In the genomic region with DNA sequence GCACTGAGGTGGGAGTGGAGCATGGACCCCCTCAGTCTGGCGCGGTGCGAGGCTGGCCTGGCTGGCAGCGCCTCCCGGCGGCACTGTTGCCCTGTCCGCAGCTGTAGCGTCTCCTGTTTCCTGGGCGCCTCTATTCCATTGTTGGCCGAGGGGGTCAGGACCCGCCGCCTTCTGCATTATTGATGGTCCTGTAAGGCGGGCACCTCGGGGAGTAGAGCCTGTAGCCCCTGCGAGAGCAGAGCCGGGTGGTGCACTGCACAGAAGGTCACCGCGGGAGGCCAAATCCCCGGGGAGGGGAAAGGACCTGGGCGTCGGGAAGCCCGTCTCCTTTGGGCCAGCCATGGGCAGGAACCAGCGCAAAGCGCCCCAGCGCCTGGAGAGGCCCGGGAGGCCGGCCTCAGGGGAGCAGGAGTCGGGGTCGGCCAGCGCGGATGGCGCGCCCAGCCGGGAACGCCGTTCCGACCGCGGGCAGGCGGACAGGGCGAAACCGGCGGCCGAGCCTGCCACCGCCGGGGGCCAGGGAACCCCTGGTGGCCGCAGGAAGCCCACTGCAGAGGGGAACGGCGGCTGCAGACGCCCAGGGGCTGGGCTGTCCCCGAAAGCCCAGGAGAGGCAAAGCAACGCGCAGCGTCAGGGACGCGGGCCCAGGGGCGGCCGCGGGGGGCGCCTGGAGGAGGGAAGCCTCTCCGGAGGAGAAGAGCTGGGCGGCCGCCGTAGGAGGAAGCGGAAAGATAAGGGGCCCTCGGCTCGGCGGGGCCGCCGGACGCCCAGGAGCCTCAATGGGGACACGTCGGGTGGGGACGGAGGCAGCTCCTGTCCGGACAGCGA, we compare ENCODE assay signal across 8 cellular contexts. TPM values are rescaled to one million over a fixed set of nuclear protein-coding genes. Genes with fewer than 3 reads are reported as not detected.
A peak's percentile ranks its signal among the peaks of the same experiment; 100 is the strongest.
DNase-seq lines count a peak whose midpoint lies in the region; ATAC-seq, FAIRE-seq and TF ChIP-seq lines count a peak whose summit lies in the region.

Gene MYO15B (plus strand): TSS at position 83 of the 828 bp plus-strand sequence. CDS start 258 bp downstream, at position 341.

- ATAC-seq in CD4-positive, CD25-positive, alpha-beta regulatory T cell (ENCODE audit: low read depth in 2 of 2), result peak; percentile 36 to 42
- peak; percentile 43 for ATAC-seq in activated B cell treated with CpG ODN at 0.5 μM for 24 hours (ENCODE audit: low read depth)
- ATAC-seq in left colon, result peak; percentile 36
- no peak for ATAC-seq in GM18517 (IDR thresholded peaks at IDR 0.05; ENCODE audit: unreplicated experiment)

- intact Hi-C loops in activated B cell treated with CpG ODN at 0.5 μM for 24 hours (cut with micrococcal nuclease), result loop anchor here (1.0 to 5.0 kb wide), 4 partner anchors 63 to 317 kb away; partner anchors contain the start of genes LLGL2 and MIF4GD
- intact Hi-C loops in breast epithelium (cut with DNase I; ENCODE audit: low total_unique reads), result loop anchor here (10.0 kb wide), 1 partner anchor 163 kb away; no protein-coding TSS in a partner anchor
- intact Hi-C loops in left colon (cut with DNase I, micrococcal nuclease), result loop anchor here in 1 of 2 donors (5.0 kb wide), 1 partner anchor 161 kb away; no protein-coding TSS in a partner anchor

- H3K27ac ChIP-seq in CD4-positive, CD25-positive, alpha-beta regulatory T cell (ENCODE audit: insufficient read depth, low read length, poor library complexity, severe bottlenecking), result peak within 1 kb of the TSS; percentile 65
- H3K27ac ChIP-seq in breast epithelium, result peak within 1 kb of the TSS; percentile 81 to 96

- H3K4me3 ChIP-seq in CD4-positive, CD25-positive, alpha-beta regulatory T cell (ENCODE audit: low read depth, low read length), result no peak within 1 kb of the TSS
- H3K4me3 ChIP-seq in breast epithelium, result peak within 1 kb of the TSS; percentile 70 to 91 (median 73)

- no peaks in the 10 kb centered on the region for H3K9me3 ChIP-seq in CD4-positive, CD25-positive, alpha-beta regulatory T cell (ENCODE audit: control insufficient read depth in 2 of 2, low read length in 2 of 2)
- no peaks in the 10 kb centered on the region for H3K9me3 ChIP-seq in breast epithelium

- H3K9me3 Mint-ChIP-seq in CD4-positive, CD25-positive, alpha-beta regulatory T cell, result no peaks in the 10 kb centered on the region
- H3K9me3 Mint-ChIP-seq in activated B cell treated with CpG ODN at 0.5 μM for 24 hours, result no peaks in the 10 kb centered on the region

- H3K27me3 Mint-ChIP-seq in CD4-positive, CD25-positive, alpha-beta regulatory T cell, result peaks cover 45% of the 10 kb centered on the region
- H3K27me3 Mint-ChIP-seq in activated B cell treated with CpG ODN at 0.5 μM for 24 hours, result no peaks in the 10 kb centered on the region

- CTCF ChIA-PET in activated B cell treated with CpG ODN at 0.5 μM for 24 hours (lab: Charles Lee), result interaction anchor here (0.7 to 2.2 kb wide), 8 partner anchors 10 to 166 kb away, joined by 3 to 14 read pairs (median 4); partner anchors contain the start of genes SMIM5 and TSEN54

- peak; percentile 5 for TF ChIP-seq POLR2A in breast epithelium (IDR thresholded peaks at IDR 0.05)

- TF ChIP-seq CTCF in activated B cell treated with CpG ODN at 0.5 μM for 24 hours (IDR thresholded peaks at IDR 0.05) (no peak), breast epithelium (IDR thresholded peaks at IDR 0.05) (peak; percentile 5 to 26 (median 19))

- peak; percentile 50 to 64 (median 57) for DNase-seq in CD4-positive, CD25-positive, alpha-beta regulatory T cell
- DNase-seq in KG1 (lab: John Stamatoyannopoulos, UW) (peak; percentile 59), activated B cell treated with CpG ODN at 0.5 μM for 24 hours (peak; percentile 73), breast epithelium (ENCODE audit: low spot score in 2 of 2) (no peak), left colon (peak in 1 of 2 donors; percentile 68), RCC 7860 (ENCODE audit: low spot score) (no peak)
- DNase-seq in stimulated activated CD4-positive, alpha-beta T cell treated with anti-CD3 and anti-CD28 coated beads, Interleukin-1b, Interleukin-23, amount 100 ng/mL, for 24 hours (ENCODE audit: low read depth in 4 of 4, low spot score in 1 of 4), result peak in 3 of 4 experiments; percentile 18 to 46 (median 28)

- no peaks in the 10 kb centered on the region for H3K36me3 Mint-ChIP-seq in CD4-positive, CD25-positive, alpha-beta regulatory T cell
- peaks cover 2% of the 10 kb centered on the region for H3K36me3 Mint-ChIP-seq in activated B cell treated with CpG ODN at 0.5 μM for 24 hours (ENCODE audit: low read depth)

- H3K36me3 ChIP-seq in CD4-positive, CD25-positive, alpha-beta regulatory T cell (ENCODE audit: control insufficient read depth, insufficient read depth, low read length), result no peaks in the 10 kb centered on the region
- H3K36me3 ChIP-seq in breast epithelium, result no peaks in the 10 kb centered on the region

- peaks cover 0 to 24% (median 9%) of the 10 kb centered on the region in 4 donors for H3K4me1 Mint-ChIP-seq in CD4-positive, CD25-positive, alpha-beta regulatory T cell
- peaks cover 16% of the 10 kb centered on the region for H3K4me1 Mint-ChIP-seq in activated B cell treated with CpG ODN at 0.5 μM for 24 hours

- FAIRE-seq in RCC 7860 (lab: Jason Lieb, UNC), result no peak

- peak within 1 kb of the TSS; percentile 74 to 84 (median 78) for H3K4me3 Mint-ChIP-seq in CD4-positive, CD25-positive, alpha-beta regulatory T cell
- H3K4me3 Mint-ChIP-seq in activated B cell treated with CpG ODN at 0.5 μM for 24 hours, result peak within 1 kb of the TSS; percentile 80

- peaks cover 6% of the 10 kb centered on the region for H3K27me3 ChIP-seq in CD4-positive, CD25-positive, alpha-beta regulatory T cell (ENCODE audit: control insufficient read depth, insufficient read depth, low read length)
- no peaks in the 10 kb centered on the region for H3K27me3 ChIP-seq in breast epithelium

- H3K4me1 ChIP-seq in CD4-positive, CD25-positive, alpha-beta regulatory T cell (ENCODE audit: control insufficient read depth, insufficient read depth, low read length, poor library complexity, severe bottlenecking), result peaks cover 22% of the 10 kb centered on the region
- peaks cover 0 to 7% of the 10 kb centered on the region in 2 donors for H3K4me1 ChIP-seq in breast epithelium

- POLR2A ChIA-PET in activated B cell treated with CpG ODN at 0.5 μM for 24 hours (lab: Charles Lee), result interaction anchor here (0.5 to 2.7 kb wide), 21 partner anchors 9 to 382 kb away, joined by 3 to 29 read pairs (median 4); partner anchors contain the start of genes LLGL2, NUP85, SLC25A19 and TMEM94

- H3K27ac Mint-ChIP-seq in CD4-positive, CD25-positive, alpha-beta regulatory T cell, result peak within 1 kb of the TSS in 2 of 3 donors; percentile 31 to 56
- peak within 1 kb of the TSS; percentile 61 for H3K27ac Mint-ChIP-seq in activated B cell treated with CpG ODN at 0.5 μM for 24 hours

RNA-seq across cellular contexts. Expression of gene MYO15B, which starts in this region (rescaled TPM):
- 117 TPM for total RNA-seq in CD4-positive, CD25-positive, alpha-beta regulatory T cell
- 1 to 10 TPM in 2 of 4 donors, under 1 TPM in 2; 0.95 to 1.1 (median 1.0) TPM for polyA plus RNA-seq in CD4-positive, CD25-positive, alpha-beta regulatory T cell
- total RNA-seq in activated B cell treated with CpG ODN at 0.5 μM for 24 hours, result 207 and 264 TPM in 2 replicates
- 100 to 1,000 TPM in 1 of 3 donors, 10 to 100 TPM in 2; 65.3 to 121 (median 86.6) TPM for total RNA-seq in breast epithelium
- total RNA-seq in left colon, result 100 to 1,000 TPM; 575 to 676 TPM

Comparison
In these comparisons a context has a peak if more than half of its experiments do, and no peak if none do; other contexts are left out.
1. DNase-seq: peak in CD4-positive, CD25-positive, alpha-beta regulatory T cell (3 of 3), KG1 (single experiment), activated B cell treated with CpG ODN at 0.5 μM for 24 hours (single experiment) and stimulated activated CD4-positive, alpha-beta T cell treated with anti-CD3 and anti-CD28 coated beads, Interleukin-1b, Interleukin-23, amount 100 ng/mL, for 24 hours (3 of 4); none in breast epithelium (0 of 2) and RCC 7860 (single experiment).